ENCODE assay signal across 8 cellular contexts in genomic region chr4:70559216-70559830, GRCh38. TPM values are rescaled to one million over a fixed set of nuclear protein-coding genes. Genes with fewer than 3 reads are reported as not detected.
DNase-seq lines count a peak whose midpoint lies in the region; ATAC-seq and TF ChIP-seq lines count a peak whose summit lies in the region.

No MANE protein-coding gene starts in this region.

- peak; percentile 78 for ATAC-seq in HG03066 (IDR thresholded peaks at IDR 0.05; ENCODE audit: low read depth, unreplicated experiment)

- intact Hi-C loops in left ventricle myocardium inferior (cut with micrococcal nuclease): no loop called here
- intact Hi-C loops in sigmoid colon (cut with DNase I): loop anchor here (10.0 kb wide), 1 partner anchor 865 kb away; no protein-coding TSS in a partner anchor

- no peak overlapping the region for H3K27ac Mint-ChIP-seq in activated naive CD4-positive, alpha-beta T cell treated with anti-CD3 and anti-CD28 coated beads, Interleukin-2, amount 10 ng/mL, durations not matched to agents 7 days and 5 days

- H3K27ac ChIP-seq in left ventricle myocardium inferior (replicated peaks) (no peak overlapping the region), sigmoid colon (no peak overlapping the region)

- H3K36me3 ChIP-seq in left ventricle myocardium inferior (no peaks in the 10 kb centered on the region), sigmoid colon (no peaks in the 10 kb centered on the region)

- no peaks in the 10 kb centered on the region for H3K9me3 ChIP-seq in left ventricle myocardium inferior (replicated peaks)
- no peaks in the 10 kb centered on the region for H3K9me3 ChIP-seq in sigmoid colon

- no peak for TF ChIP-seq POLR2A in sigmoid colon (IDR thresholded peaks at IDR 0.05)

- DNase-seq in AG10803 (ENCODE audit: low read depth) (peak; percentile 40), NCI-H510A treated with DMSO at 0.1 percent for 48 hours (lab: John Stamatoyannopoulos, UW) (peak; percentile 72), left ventricle myocardium inferior (no peak), sigmoid colon (no peak), OCI-M2 (lab: John Stamatoyannopoulos, UW; ENCODE audit: unreplicated experiment) (no peak)
- peak; percentile 55 for DNase-seq in activated naive CD4-positive, alpha-beta T cell treated with anti-CD3 and anti-CD28 coated beads, Interleukin-2, amount 10 ng/mL, durations not matched to agents 7 days and 5 days

- no peak overlapping the region for H3K4me3 ChIP-seq in AG10803 (ENCODE audit: low read length)
- H3K4me3 ChIP-seq in left ventricle myocardium inferior: no peak overlapping the region
- H3K4me3 ChIP-seq in sigmoid colon: no peak overlapping the region

- peak; percentile 89 for TF ChIP-seq CTCF in AG10803 (conservative IDR thresholded peaks at IDR 0.05; ENCODE audit: low read length)
- TF ChIP-seq CTCF in GM12873 (IDR thresholded peaks at IDR 0.05; ENCODE audit: insufficient read depth, low read depth, low read length, missing control alignments): peak; percentile 74
- peak; percentile 68 for TF ChIP-seq CTCF in left ventricle myocardium inferior (IDR thresholded peaks at IDR 0.05; ENCODE audit: borderline replicate concordance)
- TF ChIP-seq CTCF in sigmoid colon (IDR thresholded peaks at IDR 0.05): peak; percentile 16 to 52 (median 40)

- H3K9me3 Mint-ChIP-seq in activated naive CD4-positive, alpha-beta T cell treated with anti-CD3 and anti-CD28 coated beads, Interleukin-2, amount 10 ng/mL, durations not matched to agents 7 days and 5 days: no peaks in the 10 kb centered on the region

- H3K36me3 Mint-ChIP-seq in activated naive CD4-positive, alpha-beta T cell treated with anti-CD3 and anti-CD28 coated beads, Interleukin-2, amount 10 ng/mL, durations not matched to agents 7 days and 5 days: no peaks in the 10 kb centered on the region

- CTCF ChIA-PET in activated naive CD4-positive, alpha-beta T cell treated with anti-CD3 and anti-CD28 coated beads, Interleukin-2, amount 10 ng/mL, durations not matched to agents 7 days and 5 days (lab: Charles Lee): interaction anchor here (0.9 to 1.7 kb wide), 2 partner anchors 12 to 53 kb away, joined by 4 to 5 read pairs; no protein-coding TSS in a partner anchor

- 28 to 29% methylated on average over 2 of the region's 2 CpGs for WGBS in sigmoid colon, 2 donors

- H3K27me3 ChIP-seq in left ventricle myocardium inferior (ENCODE audit: low read depth): no peaks in the 10 kb centered on the region
- H3K27me3 ChIP-seq in sigmoid colon: no peaks in the 10 kb centered on the region

- H3K4me1 ChIP-seq in left ventricle myocardium inferior: no peaks in the 10 kb centered on the region
- H3K4me1 ChIP-seq in sigmoid colon: peaks cover 0 to 9% (median 0%) of the 10 kb centered on the region in 4 donors

- no peak for TF ChIP-seq EP300 in sigmoid colon (IDR thresholded peaks at IDR 0.05)

- peaks cover 4% of the 10 kb centered on the region for H3K27me3 Mint-ChIP-seq in activated naive CD4-positive, alpha-beta T cell treated with anti-CD3 and anti-CD28 coated beads, Interleukin-2, amount 10 ng/mL, durations not matched to agents 7 days and 5 days

- peaks cover 7% of the 10 kb centered on the region for H3K4me1 Mint-ChIP-seq in activated naive CD4-positive, alpha-beta T cell treated with anti-CD3 and anti-CD28 coated beads, Interleukin-2, amount 10 ng/mL, durations not matched to agents 7 days and 5 days

- no peak overlapping the region for H3K4me3 Mint-ChIP-seq in activated naive CD4-positive, alpha-beta T cell treated with anti-CD3 and anti-CD28 coated beads, Interleukin-2, amount 10 ng/mL, durations not matched to agents 7 days and 5 days

RNA-seq across cellular contexts. Expression of gene AMBN, which starts 32.7 kb away (rescaled TPM):
- total RNA-seq in left ventricle myocardium inferior: not detected
- total RNA-seq in sigmoid colon: not detected
- not detected for polyA plus RNA-seq in sigmoid colon

RNA-seq across cellular contexts. Expression of gene AMTN, which starts 41.0 kb away (rescaled TPM):
- total RNA-seq in left ventricle myocardium inferior (not detected), sigmoid colon (not detected)
- not detected for polyA plus RNA-seq in sigmoid colon

Comparison
In these comparisons a context has a peak if more than half of its experiments do, and no peak if none do; other contexts are left out.
1. DNase-seq: peak in AG10803 (single experiment), NCI-H510A treated with DMSO at 0.1 percent for 48 hours (single experiment) and activated naive CD4-positive, alpha-beta T cell treated with anti-CD3 and anti-CD28 coated beads, Interleukin-2, amount 10 ng/mL, durations not matched to agents 7 days and 5 days (single experiment); none in left ventricle myocardium inferior (single experiment), sigmoid colon (single experiment) and OCI-M2 (single experiment).
2. Peak in every context shown above with its lines, with median percentiles within 50 percentile points of each other: CTCF ChIP-seq.